ENCODE assay signal across 20 cellular contexts in the genomic region with DNA sequence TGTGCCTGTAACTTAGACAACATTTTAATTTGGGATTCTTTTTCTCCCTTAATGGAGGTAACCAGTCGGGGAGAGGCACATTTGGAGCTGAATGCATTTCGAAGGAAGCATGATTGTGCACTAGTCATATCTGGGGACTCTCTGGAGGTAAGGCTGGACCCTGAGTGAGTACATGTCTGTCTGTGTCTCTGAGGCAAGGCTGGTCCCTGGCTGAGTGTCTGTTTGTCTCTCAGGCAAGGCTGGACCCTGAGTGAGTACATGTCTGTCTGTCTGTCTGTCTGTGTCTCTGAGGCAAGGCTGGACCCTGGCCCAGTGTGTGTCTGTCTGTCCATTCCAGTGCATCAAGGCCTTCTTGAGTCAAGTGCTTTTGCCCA.
"Had no signal": no experiment of that assay in that cellular context is flagged by ENCODE, and none has a peak within 500 bp of the region (broad histone marks: within the 10 kb centered on the region; RNA-seq: fewer than 3 reads in every experiment).

No MANE protein-coding gene starts in this region.

- ATAC-seq: activated CD8-positive, alpha-beta T cell treated with anti-CD3 and anti-CD28 coated beads for 36 hours; esophagus mucosa; stimulated activated effector memory CD8-positive, alpha-beta T cell treated with anti-CD3 and anti-CD28 coated beads, Interleukin-12 subunit alpha, Interleukin-12 subunit beta, amount 100 ng/mL, for 72 hours; stimulated activated naive CD8-positive, alpha-beta T cell treated with anti-CD3 and anti-CD28 coated beads, Interleukin-15, amount 100 ng/mL, for 72 hours had no signal

- H3K4me1 ChIP-seq: body of pancreas, right lobe of liver, suprapubic skin, tibial nerve had no signal

- DNase-seq: activated CD4-positive, alpha-beta T cell treated with anti-CD3 and anti-CD28 coated beads for 4 hours; activated CD4-positive, CD25-positive, alpha-beta regulatory T cell; activated CD8-positive, alpha-beta T cell treated with anti-CD3 and anti-CD28 coated beads for 36 hours; activated gamma-delta T cell; anterior cingulate cortex; body of pancreas; effector CD4-positive, alpha-beta T cell; glutamatergic neuron; hippocampal formation; occipital lobe; right lobe of liver; stimulated activated CD4-positive, alpha-beta T cell treated with anti-CD3 and anti-CD28 coated beads, Interleukin-2, amount 100 ng/mL, for 24 hours; stimulated activated naive CD8-positive, alpha-beta T cell treated with anti-CD3 and anti-CD28 coated beads, Interleukin-15, amount 100 ng/mL, for 72 hours; T1000 had no signal

- H3K9me3 ChIP-seq: body of pancreas, right lobe of liver, suprapubic skin, tibial nerve had no signal

- H3K4me3 ChIP-seq: body of pancreas, cardiac muscle cell, right lobe of liver, skin epidermis, suprapubic skin, tibial nerve had no signal

- H3K27me3 ChIP-seq: body of pancreas, cardiac muscle cell, right lobe of liver, suprapubic skin, tibial nerve had no signal

- H3K27ac ChIP-seq: cardiac muscle cell, right lobe of liver, skin epidermis, suprapubic skin, tibial nerve had no signal
